34 cellular contexts compared by ENCODE assay signal in the genomic region with DNA sequence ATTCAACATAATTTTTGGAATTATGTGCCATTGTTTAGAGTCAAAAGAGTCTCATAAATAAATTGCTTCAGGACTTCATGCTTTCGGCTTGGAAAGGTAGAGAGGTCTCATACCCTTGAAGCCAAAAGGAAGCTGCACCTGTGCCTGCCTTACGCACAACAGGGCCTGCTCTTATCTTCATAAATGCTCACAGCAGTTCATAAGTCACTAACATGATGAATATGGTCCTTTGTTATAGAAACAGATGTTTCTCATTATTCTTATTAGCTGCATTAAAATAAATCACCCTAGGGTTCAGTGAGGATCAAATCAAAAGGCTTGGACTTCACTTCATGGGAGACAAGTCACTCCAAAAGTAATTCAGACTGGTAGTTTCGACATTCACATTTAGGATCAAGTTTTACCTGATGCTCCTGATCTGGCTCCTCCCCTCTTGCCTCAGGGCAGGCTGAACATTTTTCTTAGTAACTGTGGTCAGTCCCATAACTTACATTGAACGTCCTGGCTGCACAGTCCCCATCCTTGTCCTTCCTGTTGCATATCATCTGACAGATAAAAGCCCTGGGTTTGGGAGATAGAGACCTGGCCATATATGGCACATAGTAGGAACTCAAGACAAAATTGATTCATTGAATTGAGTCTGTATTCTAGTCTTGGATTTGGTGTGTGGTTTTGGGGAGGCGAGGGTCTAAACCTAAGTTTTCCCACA. TPM values are rescaled to one million over a fixed set of nuclear protein-coding genes. Genes with fewer than 3 reads are reported as not detected.
DNase-seq lines count a peak whose midpoint lies in the region; ATAC-seq, FAIRE-seq and TF ChIP-seq lines count a peak whose summit lies in the region.
"Had no signal": no experiment of that assay in that cellular context is flagged by ENCODE, and none has a peak within 500 bp of the region (broad histone marks: within the 10 kb centered on the region; RNA-seq: fewer than 3 reads in every experiment).

No MANE protein-coding gene starts in this region.

- H3K4me2 ChIP-seq in astrocyte (ENCODE audit: low read length), result no peak overlapping the region
- H3K4me2 ChIP-seq: A549, smooth muscle cell had no signal

- H3K27ac Mint-ChIP-seq in astrocyte (ENCODE audit: unreplicated experiment) (peak overlapping the region; percentile 41), mesothelial cell of epicardium (peak overlapping the region; percentile 95)
- H3K27ac Mint-ChIP-seq: activated naive CD4-positive, alpha-beta T cell treated with anti-CD3 and anti-CD28 coated beads, Interleukin-2, amount 50 U/mL, for 72 hours; activated T-helper 2 cell treated with anti-CD3 and anti-CD28 coated beads, Interferon-gamma antibody, Interleukin-2, Interleukin-4, amounts not matched to agents 10 μg/mL and 5 μg/mL and 100 μg/mL, durations not matched to agents 14 hours and 24 hours and 36 hours; CD4-positive, alpha-beta memory T cell; H9; T-helper 2 cell treated with Interferon-gamma antibody and Interleukin-4, amounts not matched to agents 5 μg/mL and 100 μg/mL, for 36 hours had no signal

- no peak overlapping the region for H3K4me3 Mint-ChIP-seq in astrocyte (ENCODE audit: unreplicated experiment)
- no peak overlapping the region for H3K4me3 Mint-ChIP-seq in mesothelial cell of epicardium
- H3K4me3 Mint-ChIP-seq: CD4-positive, alpha-beta memory T cell; H9; T-helper 2 cell treated with Interferon-gamma antibody and Interleukin-4, amounts not matched to agents 5 μg/mL and 100 μg/mL, for 36 hours had no signal

- peak; percentile 45 for DNase-seq in BE2C
- DNase-seq in OCI-M1 (lab: John Stamatoyannopoulos, UW), result peak; percentile 75
- peak; percentile 49 for DNase-seq in astrocyte (ENCODE audit: low read depth)
- DNase-seq in mesothelial cell of epicardium (ENCODE audit: low spot score in 2 of 2, unreplicated experiment in 2 of 2), result no peak
- no peak for DNase-seq in activated gamma-delta T cell (lab: John Stamatoyannopoulos, UW)
- no peak for DNase-seq in SKM-1 (lab: John Stamatoyannopoulos, UW; ENCODE audit: unreplicated experiment)
- DNase-seq: activated CD4-positive, alpha-beta T cell treated with anti-CD3 and anti-CD28 coated beads for 48 hours; AML-193; amygdala; CD4-positive, alpha-beta memory T cell; effector CD4-positive, alpha-beta T cell; glutamatergic neuron; H9; IMR-90; left ventricle myocardium inferior; mesendoderm; NCI-H1092; NCI-H187; NCI-H2171; NCI-H510A; stimulated activated naive CD4-positive, alpha-beta T cell; uterus had no signal

- H3K4me1 ChIP-seq in BE2C (peaks cover 26% of the 10 kb centered on the region), astrocyte (ENCODE audit: insufficient read depth, low read length) (no peaks in the 10 kb centered on the region)
- H3K4me1 ChIP-seq: parathyroid adenoma, suprapubic skin, uterus had no signal

- H3K79me2 ChIP-seq in astrocyte (ENCODE audit: insufficient read depth, low read length), result no peaks in the 10 kb centered on the region
- H3K79me2 ChIP-seq: parathyroid adenoma had no signal

- peaks cover 3% of the 10 kb centered on the region for H3K36me3 Mint-ChIP-seq in astrocyte (ENCODE audit: low read depth, unreplicated experiment)
- no peaks in the 10 kb centered on the region for H3K36me3 Mint-ChIP-seq in mesothelial cell of epicardium
- H3K36me3 Mint-ChIP-seq: activated naive CD4-positive, alpha-beta T cell treated with anti-CD3 and anti-CD28 coated beads, Interleukin-2, amount 50 U/mL, for 72 hours; CD4-positive, alpha-beta memory T cell had no signal

- H3K9me3 ChIP-seq in BE2C (no peaks in the 10 kb centered on the region), astrocyte (ENCODE audit: insufficient read depth, low read depth, low read length) (no peaks in the 10 kb centered on the region)
- H3K9me3 ChIP-seq: A549, left ventricle myocardium inferior, right atrium auricular region, suprapubic skin, uterus had no signal

- no peaks in the 10 kb centered on the region for H4K20me1 ChIP-seq in astrocyte (ENCODE audit: insufficient read depth, low read length)

- H3K9ac ChIP-seq in astrocyte (ENCODE audit: low read length), result no peak overlapping the region
- H3K9ac ChIP-seq: parathyroid adenoma had no signal

- H3K27me3 ChIP-seq in BE2C (no peaks in the 10 kb centered on the region; the same call in 1 of the 2 replicates), astrocyte (ENCODE audit: insufficient read depth, low read length) (no peaks in the 10 kb centered on the region)
- H3K27me3 ChIP-seq: right atrium auricular region, suprapubic skin, uterus had no signal

- H3K4me1 Mint-ChIP-seq in astrocyte (ENCODE audit: low read depth, unreplicated experiment), result peaks cover 16% of the 10 kb centered on the region
- H3K4me1 Mint-ChIP-seq in mesothelial cell of epicardium, result peaks cover 54% of the 10 kb centered on the region
- H3K4me1 Mint-ChIP-seq: CD4-positive, alpha-beta memory T cell; H9 had no signal

- no peak for FAIRE-seq in astrocyte (lab: Jason Lieb, UNC)
- FAIRE-seq: A549, colon, GM12878 had no signal

- H3K36me3 ChIP-seq in BE2C, result no peaks in the 10 kb centered on the region
- no peaks in the 10 kb centered on the region for H3K36me3 ChIP-seq in astrocyte (ENCODE audit: insufficient read depth, low read length)
- H3K36me3 ChIP-seq: left ventricle myocardium inferior, right atrium auricular region, suprapubic skin, uterus had no signal

- TF ChIP-seq CTCF in BE2C (IDR thresholded peaks at IDR 0.05; ENCODE audit: low read depth, low read length) (no peak), astrocyte (IDR thresholded peaks at IDR 0.05; ENCODE audit: insufficient read depth, low read depth, low read length) (no peak), mesothelial cell of epicardium (IDR thresholded peaks at IDR 0.05; ENCODE audit: unreplicated experiment) (no peak)

- H3K27me3 Mint-ChIP-seq in astrocyte (ENCODE audit: low read depth, unreplicated experiment) (no peaks in the 10 kb centered on the region), mesothelial cell of epicardium (ENCODE audit: low read depth) (no peaks in the 10 kb centered on the region)
- H3K27me3 Mint-ChIP-seq: CD4-positive, alpha-beta memory T cell had no signal

- no peak overlapping the region for H2AFZ ChIP-seq in astrocyte (ENCODE audit: low read depth, low read length)
- H2AFZ ChIP-seq: parathyroid adenoma had no signal

- H3K4me3 ChIP-seq in BE2C (ENCODE audit: low read depth, low read length), result no peak overlapping the region
- no peak overlapping the region for H3K4me3 ChIP-seq in astrocyte (ENCODE audit: insufficient read depth, low read depth, low read length)
- H3K4me3 ChIP-seq: A549, GM12878, left ventricle myocardium inferior, right atrium auricular region, smooth muscle cell, suprapubic skin, uterus had no signal

- ATAC-seq in HG02938 (IDR thresholded peaks at IDR 0.05; ENCODE audit: unreplicated experiment) (no peak), HG03135 (IDR thresholded peaks at IDR 0.05; ENCODE audit: unreplicated experiment) (no peak)
- ATAC-seq: A549; activated naive CD4-positive, alpha-beta T cell treated with anti-CD3 and anti-CD28 coated beads, Interleukin-2, amount 50 U/mL, for 72 hours; GM12878 had no signal

- no peak overlapping the region for H3K27ac ChIP-seq in astrocyte (ENCODE audit: low read depth, low read length)
- H3K27ac ChIP-seq: A549, left ventricle myocardium inferior, parathyroid adenoma, right atrium auricular region, suprapubic skin, uterus had no signal

- peaks cover 3% of the 10 kb centered on the region for H3K9me3 Mint-ChIP-seq in astrocyte (ENCODE audit: unreplicated experiment)
- no peaks in the 10 kb centered on the region for H3K9me3 Mint-ChIP-seq in mesothelial cell of epicardium
- H3K9me3 Mint-ChIP-seq: activated naive CD4-positive, alpha-beta T cell treated with anti-CD3 and anti-CD28 coated beads, Interleukin-2, amount 50 U/mL, for 72 hours; activated T-helper 2 cell treated with anti-CD3 and anti-CD28 coated beads, Interferon-gamma antibody, Interleukin-2, Interleukin-4, amounts not matched to agents 10 μg/mL and 5 μg/mL and 100 μg/mL, durations not matched to agents 14 hours and 24 hours and 36 hours; CD4-positive, alpha-beta memory T cell; H9; T-helper 2 cell treated with Interferon-gamma antibody and Interleukin-4, amounts not matched to agents 5 μg/mL and 100 μg/mL, for 36 hours had no signal

RNA-seq across cellular contexts. Expression of a gene that starts 20.7 kb away (rescaled TPM):
- polyA plus RNA-seq in BE2C (2012; ENCODE audit: insufficient read depth, insufficient read length, low read depth), result 2.8 TPM
- total RNA-seq in astrocyte (14.1 and 15.9 TPM in 2 replicates), mesothelial cell of epicardium (24.7 to 27.1 TPM (median 26.1 TPM) in 3 replicates)

Comparison
In these comparisons a context has a peak if more than half of its experiments do, and no peak if none do; other contexts are left out.
1. DNase-seq: peak in BE2C (single experiment), OCI-M1 (single experiment) and astrocyte (single experiment); none in mesothelial cell of epicardium (0 of 2), activated gamma-delta T cell (single experiment) and SKM-1 (single experiment).